ENCODE assay signal across 26 cellular contexts in the genomic region with DNA sequence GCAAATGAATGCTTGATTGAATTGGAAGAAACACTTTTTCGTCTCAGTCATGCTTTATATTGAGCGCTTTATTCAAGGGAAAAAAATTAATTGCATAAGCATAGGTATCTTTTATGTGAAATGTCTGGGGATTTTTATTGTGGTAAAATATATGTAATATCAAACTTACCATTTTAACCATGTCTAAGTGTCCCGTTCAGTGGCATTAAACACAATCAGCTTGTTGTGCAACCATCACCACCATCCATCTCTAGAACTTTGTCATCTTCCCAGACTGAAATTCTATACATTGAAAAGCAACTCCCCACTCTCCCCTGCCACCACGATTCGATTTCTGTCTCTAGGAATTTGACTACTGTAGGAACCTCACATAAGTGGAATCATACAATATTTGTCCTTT.
"Had no signal": no experiment of that assay in that cellular context is flagged by ENCODE, and none has a peak within 500 bp of the region (broad histone marks: within the 10 kb centered on the region; RNA-seq: fewer than 3 reads in every experiment).

No MANE protein-coding gene starts in this region.

- H3K9me3 ChIP-seq: gastrocnemius medialis, mucosa of descending colon, ovary, psoas muscle, right lobe of liver, thoracic aorta, upper lobe of left lung had no signal

- ATAC-seq: esophagus mucosa, gastrocnemius medialis, left cardiac atrium, left lung, mucosa of descending colon, psoas muscle, right lobe of liver had no signal

- DNase-seq: dorsolateral prefrontal cortex; effector CD4-positive, alpha-beta T cell; foreskin fibroblast; gastrocnemius medialis; head of caudate nucleus; left cardiac atrium; left lung; mesenchymal stem cell; mucosa of descending colon; naive B cell; nephron progenitor cell; nucleus accumbens; ovary; posterior cingulate gyrus; psoas muscle; right lobe of liver; small intestine; stimulated activated CD4-positive, alpha-beta T cell treated with anti-CD3 and anti-CD28 coated beads, Interleukin-15, amount 100 ng/mL, for 24 hours; stimulated activated CD4-positive, alpha-beta T cell treated with anti-CD3 and anti-CD28 coated beads, Interleukin-2, amount 100 ng/mL, for 48 hours; stimulated activated naive CD4-positive, alpha-beta T cell treated with Interleukin-2 at 50 U/mL for 16 hours; upper lobe of left lung had no signal

- H3K36me3 ChIP-seq: gastrocnemius medialis, left lung, ovary, right lobe of liver, thoracic aorta, tibial nerve, upper lobe of left lung had no signal

- H3K27me3 ChIP-seq: dorsolateral prefrontal cortex, gastrocnemius medialis, left lung, ovary, right lobe of liver, tibial nerve, upper lobe of left lung had no signal

- H3K27ac Mint-ChIP-seq: mesothelial cell of epicardium, naive B cell, nephron progenitor cell had no signal

- H3K4me3 Mint-ChIP-seq: mesothelial cell of epicardium, naive B cell, nephron progenitor cell had no signal

- H3K4me1 Mint-ChIP-seq: naive B cell had no signal

- H3K4me1 ChIP-seq: left lung, psoas muscle had no signal

- H3K27ac ChIP-seq: dorsolateral prefrontal cortex, epithelial cell of prostate, gastrocnemius medialis, left lung, ovary, psoas muscle, right lobe of liver, thoracic aorta, tibial nerve, upper lobe of left lung had no signal

- H3K36me3 Mint-ChIP-seq: naive B cell had no signal

- H3K4me3 ChIP-seq: dorsolateral prefrontal cortex, gastrocnemius medialis, left lung, mucosa of descending colon, ovary, psoas muscle, right lobe of liver, thoracic aorta, tibial nerve, upper lobe of left lung had no signal
